ENCODE assay signal across 18 cellular contexts in genomic region chr15:99686290-99686689, GRCh38. TPM values are rescaled to one million over a fixed set of nuclear protein-coding genes. Genes with fewer than 3 reads are reported as not detected.
A peak's percentile ranks its signal among the peaks of the same experiment; 100 is the strongest.
DNase-seq lines count a peak whose midpoint lies in the region; ATAC-seq, FAIRE-seq and TF ChIP-seq lines count a peak whose summit lies in the region.
"Had no signal": no experiment of that assay in that cellular context is flagged by ENCODE, and none has a peak within 500 bp of the region (broad histone marks: within the 10 kb centered on the region; RNA-seq: fewer than 3 reads in every experiment).

No MANE protein-coding gene starts in this region.

- no peak overlapping the region for H3K4me2 ChIP-seq in HepG2 (ENCODE audit: low read depth, low read length)
- no peak overlapping the region for H3K4me2 ChIP-seq in K562 (ENCODE audit: insufficient read depth, low read length)
- no peak overlapping the region for H3K4me2 ChIP-seq in mesendoderm (ENCODE audit: low read length)

- H2BK120ac ChIP-seq in mesendoderm (ENCODE audit: low read depth, low read length), result no peak overlapping the region

- POLR2A ChIA-PET in HepG2 (lab: Yijun Ruan, JAX), result no interaction called here
- POLR2A ChIA-PET in K562 (lab: Yijun Ruan, JAX), result no interaction called here

- in situ Hi-C loops in HepG2 (cut with HindIII; ENCODE audit: extremely low pct_ligation_motif_present, low pct_unique_long_range_greater_than_20kb), result no loop called here
- in situ Hi-C loops in K562 (cut with MboI), result no loop called here

- H3K79me2 ChIP-seq in HepG2 (ENCODE audit: insufficient read depth, low read length), result no peaks in the 10 kb centered on the region
- H3K79me2 ChIP-seq in K562 (ENCODE audit: control insufficient read depth, insufficient read depth, low read length), result no peaks in the 10 kb centered on the region
- no peaks in the 10 kb centered on the region for H3K79me2 ChIP-seq in mesendoderm (ENCODE audit: control insufficient read depth, insufficient read depth, low read length)

- BruUV-seq in HepG2 (replicated peaks; lab: Mats Ljungman, UMichigan) (no TSS peak), K562 (replicated peaks; lab: Mats Ljungman, UMichigan) (no TSS peak)

- FAIRE-seq in HepG2 (lab: Jason Lieb, UNC), result no peak
- FAIRE-seq in K562 (lab: Jason Lieb, UNC), result no peak
- FAIRE-seq: GM12891, H54 had no signal

- H3K4ac ChIP-seq in mesendoderm (ENCODE audit: low read depth, low read length), result no peak overlapping the region

- no peak for TF ChIP-seq RAD21 in HepG2 (CRISPR knock-in tag; IDR thresholded peaks at IDR 0.05)
- TF ChIP-seq RAD21 in K562 (CRISPR knock-in tag; conservative IDR thresholded peaks at IDR 0.05 in 1 of 2, IDR thresholded peaks at IDR 0.05 in 1 of 2), result no peak

- no peaks in the 10 kb centered on the region for H3K27me3 ChIP-seq in HepG2 (ENCODE audit: control insufficient read depth in 1 of 2, insufficient read depth in 2 of 2, low read length in 2 of 2)
- no peaks in the 10 kb centered on the region for H3K27me3 ChIP-seq in right lobe of liver
- no peaks in the 10 kb centered on the region for H3K27me3 ChIP-seq in K562 (ENCODE audit: control insufficient read depth in 2 of 2, insufficient read depth in 2 of 2, low read length in 2 of 2)
- no peaks in the 10 kb centered on the region for H3K27me3 ChIP-seq in mesendoderm (ENCODE audit: insufficient read depth, low read length, poor library complexity)

- ATAC-seq in HepG2 (no peak), right lobe of liver (no peak), K562 (no peak)

- H2BK5ac ChIP-seq in mesendoderm (ENCODE audit: low read length), result no peak overlapping the region

- no peak overlapping the region for H2BK15ac ChIP-seq in mesendoderm (replicated peaks; ENCODE audit: low read depth)

- intact Hi-C loops in HepG2 (cut with micrococcal nuclease; ENCODE audit: unreplicated experiment), result no loop called here
- intact Hi-C loops in right lobe of liver (cut with DNase I), result no loop called here
- intact Hi-C loops in K562 (cut with micrococcal nuclease), result no loop called here

- no peak overlapping the region for H3K4me3 ChIP-seq in HepG2 (replicated peaks in 1 of 3; ENCODE audit: insufficient read depth in 1 of 3, low read depth in 2 of 3, low read length in 3 of 3)
- H3K4me3 ChIP-seq in right lobe of liver, result no peak overlapping the region
- no peak overlapping the region for H3K4me3 ChIP-seq in K562
- H3K4me3 ChIP-seq in mesendoderm (ENCODE audit: low read length), result no peak overlapping the region
- H3K4me3 ChIP-seq: HAP-1 had no signal

- CTCF ChIA-PET in HepG2 (lab: Yijun Ruan, JAX; ENCODE audit: low intra/inter-chr PET ratio, low total read pairs) (no interaction called here), K562 (lab: Yijun Ruan, JAX; ENCODE audit: low intra/inter-chr PET ratio) (no interaction called here)

- no peak for TF ChIP-seq POLR2A in HepG2 (IDR thresholded peaks at IDR 0.05; ENCODE audit: insufficient read depth in 1 of 2, low read depth in 2 of 2, low read length in 2 of 2)
- TF ChIP-seq POLR2A in right lobe of liver (IDR thresholded peaks at IDR 0.05), result no peak
- TF ChIP-seq POLR2A in K562 (conservative IDR thresholded peaks at IDR 0.05), result no peak

- no peaks in the 10 kb centered on the region for H3K79me1 ChIP-seq in mesendoderm (ENCODE audit: low read length)

- H3K9ac ChIP-seq in HepG2 (ENCODE audit: insufficient read depth, low read depth, low read length) (no peak overlapping the region), K562 (ENCODE audit: insufficient read depth in 1 of 2, low read depth in 2 of 2, low read length in 2 of 2) (no peak overlapping the region), mesendoderm (ENCODE audit: low read length) (no peak overlapping the region)

- peaks cover 2 to 5% of the 10 kb centered on the region in 2 experiments for H3K36me3 ChIP-seq in HepG2 (replicated peaks in 1 of 2; ENCODE audit: control insufficient read depth in 1 of 2, insufficient read depth in 2 of 2, low read length in 2 of 2)
- H3K36me3 ChIP-seq in right lobe of liver, result peaks cover 0 to 12% (median 0%) of the 10 kb centered on the region in 4 donors
- H3K36me3 ChIP-seq in K562 (ENCODE audit: control insufficient read depth, insufficient read depth, low read length), result no peaks in the 10 kb centered on the region
- H3K36me3 ChIP-seq in mesendoderm (ENCODE audit: control insufficient read depth, insufficient read depth, low read length), result no peaks in the 10 kb centered on the region

- no peak overlapping the region for H2AK5ac ChIP-seq in mesendoderm (ENCODE audit: low read length)

- 100% methylated on average over 1 of the region's 1 CpG for WGBS in HepG2 (ENCODE audit: low lambda C conversion rate)
- 83% methylated on average over 1 of the region's 1 CpG for WGBS in right lobe of liver (ENCODE audit: insufficient coverage, low coverage, low lambda C conversion rate, missing lambda C conversion rate)
- WGBS in K562 (ENCODE audit: insufficient coverage, low coverage, missing lambda C conversion rate), result 25% methylated on average over 1 of the region's 1 CpG
- WGBS in mesendoderm (ENCODE audit: extremely low coverage, insufficient coverage, low lambda C conversion rate), result no CpG with 5 or more reads among the region's 1 CpG

- TF ChIP-seq EP300 in HepG2 (IDR thresholded peaks at IDR 0.05; ENCODE audit: low read depth in 2 of 2, low read length in 2 of 2) (no peak), HepG2 (CRISPR knock-in tag; IDR thresholded peaks at IDR 0.05; ENCODE audit: borderline replicate concordance) (no peak), K562 (IDR thresholded peaks at IDR 0.05; ENCODE audit: low read length) (no peak)

- H4K20me1 ChIP-seq in HepG2 (ENCODE audit: insufficient read depth, low read length), result no peaks in the 10 kb centered on the region
- H4K20me1 ChIP-seq in K562 (replicated peaks; ENCODE audit: control insufficient read depth, insufficient read depth, low read length), result no peaks in the 10 kb centered on the region

- H4K5ac ChIP-seq in mesendoderm (ENCODE audit: low read length), result no peak overlapping the region

- no peak overlapping the region for H3K18ac ChIP-seq in mesendoderm (ENCODE audit: low read length)

- no peak overlapping the region for H3K56ac ChIP-seq in mesendoderm (ENCODE audit: low read length)

- H3K4me1 ChIP-seq in HepG2 (ENCODE audit: insufficient read depth, low read length) (no peaks in the 10 kb centered on the region), right lobe of liver (no peaks in the 10 kb centered on the region), K562 (replicated peaks in 1 of 2; ENCODE audit: control insufficient read depth in 2 of 2, insufficient read depth in 2 of 2, low read length in 2 of 2) (no peaks in the 10 kb centered on the region), mesendoderm (ENCODE audit: control insufficient read depth, low read depth, low read length) (no peaks in the 10 kb centered on the region)
- H3K4me1 ChIP-seq: HAP-1 had no signal

- no peaks in the 10 kb centered on the region for H3K9me1 ChIP-seq in K562 (ENCODE audit: control insufficient read depth, insufficient read depth, low read length)

- no peak for DNase-seq in HepG2 (ENCODE audit: low spot score)
- DNase-seq in right lobe of liver, result no peak
- no peak for DNase-seq in K562 (ENCODE audit: extremely low read depth in 1 of 4, low spot score in 3 of 4)
- DNase-seq in mesendoderm, result peak; percentile 27
- no peak for DNase-seq in NCI-H1105 (lab: John Stamatoyannopoulos, UW)
- no peak for DNase-seq in LoVo (ENCODE audit: low spot score)
- DNase-seq: C1 segment of cervical spinal cord; Calu3; CD4-positive, alpha-beta memory T cell; COR-L47; DMS53; DMS79 treated with DMSO at 0.1 percent for 48 hours; GF-D8; GOT3; HFFc6 had no signal

- no peak overlapping the region for H3K27ac ChIP-seq in HepG2 (ENCODE audit: extremely low read length, insufficient read depth, low read length)
- no peak overlapping the region for H3K27ac ChIP-seq in right lobe of liver
- H3K27ac ChIP-seq in K562 (ENCODE audit: extremely low read depth, low read depth, low read length), result no peak overlapping the region
- H3K27ac ChIP-seq in mesendoderm (ENCODE audit: low read depth, low read length), result no peak overlapping the region

- no peak overlapping the region for H3K23ac ChIP-seq in mesendoderm (ENCODE audit: low read length)

- H2AFZ ChIP-seq in HepG2 (ENCODE audit: low read length), result no peak overlapping the region
- no peak overlapping the region for H2AFZ ChIP-seq in K562 (ENCODE audit: low read depth, low read length)

- TF ChIP-seq CTCF in HepG2 (CRISPR knock-in tag; IDR thresholded peaks at IDR 0.05) (no peak), right lobe of liver (IDR thresholded peaks at IDR 0.05) (no peak), K562 (IDR thresholded peaks at IDR 0.05 in 2 of 3, conservative IDR thresholded peaks at IDR 0.05 in 1 of 3; ENCODE audit: insufficient read depth in 2 of 3, low read depth in 1 of 3, low read length in 3 of 3) (no peak)

- no peak overlapping the region for H4K8ac ChIP-seq in mesendoderm (ENCODE audit: low read depth, low read length)

- H3K9me3 ChIP-seq in HepG2 (ENCODE audit: low read length) (peaks cover 15% of the 10 kb centered on the region), right lobe of liver (no peaks in the 10 kb centered on the region), K562 (replicated peaks; ENCODE audit: control insufficient read depth, insufficient read depth, low read depth, low read length) (no peaks in the 10 kb centered on the region)
- H3K9me3 ChIP-seq: HAP-1 had no signal

RNA-seq across cellular contexts. Expression of gene LYSMD4, which starts 46.9 kb away (rescaled TPM):
- total RNA-seq in HepG2 (2016; rRNA removed; fragmentation: Illumina TruSeq; extraction: Trizol) (5.6 and 8.5 TPM in 2 replicates), right lobe of liver (1 to 10 TPM; 2.8 to 7.0 (median 5.1) TPM), K562 (2014; rRNA removed) (2.2 and 3.2 TPM in 2 replicates), K562 (2014; rRNA removed; fragmentation: Illumina TruSeq; extraction: Trizol) (1.6 and 2.0 TPM in 2 replicates), K562 (2015; rRNA removed; fragmentation: Illumina TruSeq; extraction: Trizol) (1.6 and 1.7 TPM in 2 replicates), K562 (2021) (2.1 and 2.3 TPM in 2 replicates)
- total RNA-seq in HepG2 (2016; cell fraction: cytosol; rRNA removed; fragmentation: Illumina TruSeq; extraction: Trizol; ENCODE audit: low read depth), result 1.4 TPM in 2 replicates
- total RNA-seq in HepG2 (2016; cell fraction: insoluble cytoplasmic fraction; rRNA removed; fragmentation: Illumina TruSeq; extraction: Trizol), result 4.3 and 8.0 TPM in 2 replicates
- total RNA-seq in HepG2 (2016; cell fraction: membrane; rRNA removed; fragmentation: Illumina TruSeq; extraction: Trizol), result 4.1 and 4.7 TPM in 2 replicates
- total RNA-seq in HepG2 (2016; cell fraction: nucleus; rRNA removed; fragmentation: Illumina TruSeq; extraction: Trizol), result 10.5 and 12.4 TPM in 2 replicates
- polyA plus RNA-seq in HepG2 (2011; rRNA removed) (7.4 and 7.9 TPM in 2 replicates), K562 (2011; rRNA removed) (2.2 and 2.3 TPM in 2 replicates), K562 (2014; fragmentation: Illumina TruSeq; extraction: Trizol) (2.0 and 2.3 TPM in 2 replicates), K562 (2014; fragmentation: Nextera tagmentation; extraction: Ambion mirVana) (under 1 TPM; 0.46 to 0.70 TPM), K562 (2014; rRNA removed) (3.1 and 4.2 TPM in 2 replicates)
- polyA plus RNA-seq in HepG2 (2011; cell fraction: cytosol; rRNA removed), result 5.0 and 5.5 TPM in 2 replicates
- 35.1 and 36.9 TPM in 2 replicates for polyA plus RNA-seq in HepG2 (2011; cell fraction: nucleus; rRNA removed)
- polyA plus RNA-seq in HepG2 (2012), result 5.9 and 7.0 TPM in 2 replicates
- 1.8 and 2.4 TPM in 2 replicates for polyA plus RNA-seq in HepG2 (2016; cell fraction: cytosol; fragmentation: Illumina TruSeq; extraction: Trizol; ENCODE audit: low read depth)
- polyA plus RNA-seq in HepG2 (2016; cell fraction: insoluble cytoplasmic fraction; fragmentation: Illumina TruSeq; extraction: Trizol; ENCODE audit: low read depth), result 4.1 and 5.3 TPM in 2 replicates
- 2.8 and 3.1 TPM in 2 replicates for polyA plus RNA-seq in HepG2 (2016; cell fraction: membrane; fragmentation: Illumina TruSeq; extraction: Trizol; ENCODE audit: low read depth)
- 16.2 and 18.0 TPM in 2 replicates for polyA plus RNA-seq in HepG2 (2016; cell fraction: nucleus; fragmentation: Illumina TruSeq; extraction: Trizol; ENCODE audit: insufficient read depth, low read depth)
- polyA minus RNA-seq in HepG2 (2011; rRNA and poly(A)+ RNA removed; ENCODE audit: low replicate concordance), result 7.4 and 8.7 TPM in 2 replicates
- 1.3 and 1.4 TPM in 2 replicates for polyA minus RNA-seq in HepG2 (2011; cell fraction: cytosol; rRNA and poly(A)+ RNA removed)
- 16.1 and 17.4 TPM in 2 replicates for polyA minus RNA-seq in HepG2 (2011; cell fraction: nucleus; rRNA and poly(A)+ RNA removed)
- 5.3 and 7.1 TPM in 2 replicates for total RNA-seq in K562 (2011; cell fraction: chromatin; rRNA removed; ENCODE audit: low replicate concordance)
- total RNA-seq in K562 (2011; cell fraction: nucleolus; rRNA removed), result 4.5 and 6.3 TPM in 2 replicates
- total RNA-seq in K562 (2011; cell fraction: nucleoplasm; rRNA removed), result 5.5 and 6.3 TPM in 2 replicates
- polyA plus RNA-seq in K562 (2011; cell fraction: cytosol; rRNA removed), result 2.3 and 2.5 TPM in 2 replicates
- 7.7 and 9.7 TPM in 2 replicates for polyA plus RNA-seq in K562 (2011; cell fraction: nucleus; rRNA removed)
- polyA plus RNA-seq in K562 (2012), result 2.5 and 3.7 TPM in 2 replicates
- polyA minus RNA-seq in K562 (2011; rRNA and poly(A)+ RNA removed), result 1.2 and 1.8 TPM in 2 replicates
- 0.64 and 1.9 TPM in 2 replicates for polyA minus RNA-seq in K562 (2011; cell fraction: cytosol; rRNA and poly(A)+ RNA removed)
- 3.1 and 4.2 TPM in 2 replicates for polyA minus RNA-seq in K562 (2011; cell fraction: nucleus; rRNA and poly(A)+ RNA removed)
- polyA plus RNA-seq in mesendoderm (2013, experiment 1 of 2), result 8.6 TPM
- polyA plus RNA-seq in mesendoderm (2013, experiment 2 of 2), result 9.6 TPM

Comparison
In these comparisons a context has a peak if more than half of its experiments do, and no peak if none do; other contexts are left out.
1. Of the 241 proteins assayed by ChIP-seq in both HepG2 and K562: peak only in HepG2: none; only in K562: none; in both: ZFP1; in neither: 240.